In the genomic region with DNA sequence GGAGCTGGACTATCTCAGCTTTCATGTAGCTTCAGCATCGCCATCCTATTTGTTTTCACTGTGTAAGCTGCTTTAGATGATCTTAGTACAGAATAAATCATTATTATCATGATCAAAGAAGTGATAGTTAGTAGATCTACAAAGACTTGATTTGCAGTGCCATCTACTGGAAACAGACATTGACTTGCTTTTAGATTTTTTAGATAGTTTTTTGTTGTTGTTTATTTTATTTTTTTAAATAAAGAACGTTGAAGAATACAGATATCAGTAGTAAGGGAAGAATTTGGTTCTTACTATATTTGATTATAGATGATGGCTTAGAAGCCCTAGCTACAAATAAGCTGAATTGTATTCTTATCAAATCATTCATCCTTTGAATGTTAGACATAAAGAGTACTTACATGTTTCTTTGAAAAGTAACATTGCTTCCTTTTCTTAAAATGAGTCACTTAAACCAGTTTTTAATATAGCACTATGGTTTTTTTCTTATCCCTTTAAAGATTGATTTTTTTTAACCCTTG, we compare ENCODE assay signal across 8 cellular contexts. TPM values are rescaled to one million over a fixed set of nuclear protein-coding genes. Genes with fewer than 3 reads are reported as not detected.
DNase-seq lines count a peak whose midpoint lies in the region; ATAC-seq, FAIRE-seq and TF ChIP-seq lines count a peak whose summit lies in the region.

No MANE protein-coding gene starts in this region.

- H4K20me1 ChIP-seq in DOHH2 (ENCODE audit: control insufficient read depth, insufficient read depth, low read depth, low read length) = no peaks in the 10 kb centered on the region

- H3K4me1 Mint-ChIP-seq in nephron = peaks cover 7% of the 10 kb centered on the region

- H3K9me3 Mint-ChIP-seq in nephron = no peaks in the 10 kb centered on the region

- no peak overlapping the region for H3K4me2 ChIP-seq in DOHH2 (ENCODE audit: low read length)

- H3K79me2 ChIP-seq in DOHH2 (ENCODE audit: control insufficient read depth, low read length) = no peaks in the 10 kb centered on the region

- H3K4me3 ChIP-seq in DOHH2 (ENCODE audit: low read length) = no peak overlapping the region

- H3K27me3 ChIP-seq in DOHH2 (ENCODE audit: control insufficient read depth, low read length) = peaks cover 5% of the 10 kb centered on the region

- H3K36me3 Mint-ChIP-seq in nephron (ENCODE audit: low read depth) = no peaks in the 10 kb centered on the region

- no peak overlapping the region for H3K27ac ChIP-seq in DOHH2 (ENCODE audit: low read depth, low read length)

- peaks cover 12% of the 10 kb centered on the region for H3F3A ChIP-seq in DOHH2 (ENCODE audit: control insufficient read depth, insufficient read depth)

- FAIRE-seq in GM19239 (lab: Jason Lieb, UNC) = no peak

- H3K27me3 Mint-ChIP-seq in nephron (ENCODE audit: low read depth) = peaks cover 51% of the 10 kb centered on the region

- DNase-seq in Kasumi-1 (lab: John Stamatoyannopoulos, UW) (peak; percentile 82 to 87), cerebellum (ENCODE audit: low spot score) (peak; percentile 46), COLO668 (lab: John Stamatoyannopoulos, UW; ENCODE audit: unreplicated experiment) (no peak), retina (no peak), GM19239 (ENCODE audit: insufficient read length, low spot score) (no peak)

- no peaks in the 10 kb centered on the region for H3K36me3 ChIP-seq in DOHH2 (ENCODE audit: control insufficient read depth, low read length)

- H3K9me3 ChIP-seq in DOHH2 (ENCODE audit: control insufficient read depth, insufficient read depth, low read length) = no peaks in the 10 kb centered on the region

- TF ChIP-seq CTCF in DOHH2 (IDR thresholded peaks at IDR 0.05; ENCODE audit: low read depth, low read length, poor library complexity, severe bottlenecking) = peak; percentile 46
- peak; percentile 49 to 80 (median 63) for TF ChIP-seq CTCF in nephron (IDR thresholded peaks at IDR 0.05; ENCODE audit: unreplicated experiment in 3 of 3)

- no peak for ATAC-seq in HG02759 (IDR thresholded peaks at IDR 0.05; ENCODE audit: unreplicated experiment)

- no peak overlapping the region for H3K4me3 Mint-ChIP-seq in nephron

- no peak overlapping the region for H3K27ac Mint-ChIP-seq in nephron

- H3K9me2 ChIP-seq in DOHH2 (replicated peaks; ENCODE audit: control insufficient read depth, low read length) = no peaks in the 10 kb centered on the region

- peaks cover 25% of the 10 kb centered on the region for H3K4me1 ChIP-seq in DOHH2 (ENCODE audit: control insufficient read depth, low read length)

RNA-seq across cellular contexts. Expression of a gene that starts 6.3 kb away (rescaled TPM):
- 51.0 TPM for total RNA-seq in cerebellum

Comparison
In these comparisons a context has a peak if more than half of its experiments do, and no peak if none do; other contexts are left out.
1. DNase-seq: peak in Kasumi-1 (2 of 2) and cerebellum (single experiment); none in COLO668 (single experiment), retina (single experiment) and GM19239 (single experiment).